1 cellular context compared by ENCODE assay signal in genomic region chr20:32091888-32092346, GRCh38.
A peak's percentile ranks its signal among the peaks of the same experiment; 100 is the strongest.
TF ChIP-seq lines count a peak whose summit lies in the region.

No MANE protein-coding gene starts in this region.

TF ChIP-seq in HepG2, 621 proteins besides CTCF, POLR2A, EP300 and RAD21 (continued from another document and continues in another):
- no peak for TF ChIP-seq RFX3 (CRISPR knock-in tag; IDR thresholded peaks at IDR 0.05)
- TF ChIP-seq MEIS1 (CRISPR knock-in tag; IDR thresholded peaks at IDR 0.05; ENCODE audit: borderline replicate concordance) = no peak
- TF ChIP-seq DPF2 (CRISPR knock-in tag; IDR thresholded peaks at IDR 0.05; ENCODE audit: borderline replicate concordance, low read depth) = no peak
- no peak for TF ChIP-seq ZNF235 (CRISPR knock-in tag; IDR thresholded peaks at IDR 0.05; ENCODE audit: borderline replicate concordance)
- 0 out of 2 replicates have a peak, but pooled peaks have one; percentile 30 for TF ChIP-seq ZNF205 (CRISPR knock-in tag; IDR thresholded peaks at IDR 0.05)
- TF ChIP-seq ZNF674 (CRISPR knock-in tag; IDR thresholded peaks at IDR 0.05; ENCODE audit: low read depth) = no peak
- TF ChIP-seq ZNF124 (CRISPR knock-in tag; IDR thresholded peaks at IDR 0.05) = no peak
- no peak for TF ChIP-seq SRF (IDR thresholded peaks at IDR 0.05; ENCODE audit: low read depth, low read length)
- TF ChIP-seq ATM (IDR thresholded peaks at IDR 0.05; ENCODE audit: borderline replicate concordance) = no peak
- no peak for TF ChIP-seq MTF1 (CRISPR knock-in tag; IDR thresholded peaks at IDR 0.05)
- TF ChIP-seq, protein P1, sequence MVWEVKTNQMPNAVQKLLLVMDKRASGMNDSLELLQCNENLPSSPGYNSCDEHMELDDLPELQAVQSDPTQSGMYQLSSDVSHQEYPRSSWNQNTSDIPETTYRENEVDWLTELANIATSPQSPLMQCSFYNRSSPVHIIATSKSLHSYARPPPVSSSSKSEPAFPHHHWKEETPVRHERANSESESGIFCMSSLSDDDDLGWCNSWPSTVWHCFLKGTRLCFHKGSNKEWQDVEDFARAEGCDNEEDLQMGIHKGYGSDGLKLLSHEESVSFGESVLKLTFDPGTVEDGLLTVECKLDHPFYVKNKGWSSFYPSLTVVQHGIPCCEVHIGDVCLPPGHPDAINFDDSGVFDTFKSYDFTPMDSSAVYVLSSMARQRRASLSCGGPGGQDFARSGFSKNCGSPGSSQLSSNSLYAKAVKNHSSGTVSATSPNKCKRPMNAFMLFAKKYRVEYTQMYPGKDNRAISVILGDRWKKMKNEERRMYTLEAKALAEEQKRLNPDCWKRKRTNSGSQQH (CRISPR knock-in tag; IDR thresholded peaks at IDR 0.05; ENCODE audit: low read depth) = 0 out of 2 replicates have a peak, but pooled peaks have one; percentile 47
- peak; percentile 44; the same call in 1 of the 2 replicates for TF ChIP-seq NFKB2 (CRISPR knock-in tag; IDR thresholded peaks at IDR 0.05; ENCODE audit: borderline replicate concordance)
- TF ChIP-seq, protein P2, sequence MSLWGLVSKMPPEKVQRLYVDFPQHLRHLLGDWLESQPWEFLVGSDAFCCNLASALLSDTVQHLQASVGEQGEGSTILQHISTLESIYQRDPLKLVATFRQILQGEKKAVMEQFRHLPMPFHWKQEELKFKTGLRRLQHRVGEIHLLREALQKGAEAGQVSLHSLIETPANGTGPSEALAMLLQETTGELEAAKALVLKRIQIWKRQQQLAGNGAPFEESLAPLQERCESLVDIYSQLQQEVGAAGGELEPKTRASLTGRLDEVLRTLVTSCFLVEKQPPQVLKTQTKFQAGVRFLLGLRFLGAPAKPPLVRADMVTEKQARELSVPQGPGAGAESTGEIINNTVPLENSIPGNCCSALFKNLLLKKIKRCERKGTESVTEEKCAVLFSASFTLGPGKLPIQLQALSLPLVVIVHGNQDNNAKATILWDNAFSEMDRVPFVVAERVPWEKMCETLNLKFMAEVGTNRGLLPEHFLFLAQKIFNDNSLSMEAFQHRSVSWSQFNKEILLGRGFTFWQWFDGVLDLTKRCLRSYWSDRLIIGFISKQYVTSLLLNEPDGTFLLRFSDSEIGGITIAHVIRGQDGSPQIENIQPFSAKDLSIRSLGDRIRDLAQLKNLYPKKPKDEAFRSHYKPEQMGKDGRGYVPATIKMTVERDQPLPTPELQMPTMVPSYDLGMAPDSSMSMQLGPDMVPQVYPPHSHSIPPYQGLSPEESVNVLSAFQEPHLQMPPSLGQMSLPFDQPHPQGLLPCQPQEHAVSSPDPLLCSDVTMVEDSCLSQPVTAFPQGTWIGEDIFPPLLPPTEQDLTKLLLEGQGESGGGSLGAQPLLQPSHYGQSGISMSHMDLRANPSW (CRISPR knock-in tag; IDR thresholded peaks at IDR 0.05; ENCODE audit: borderline replicate concordance) = no peak
- TF ChIP-seq RXRB (CRISPR knock-in tag; IDR thresholded peaks at IDR 0.05; ENCODE audit: borderline replicate concordance) = peak; percentile 40; the same call in 1 of the 2 replicates
- no peak for TF ChIP-seq PAX8 (CRISPR knock-in tag; IDR thresholded peaks at IDR 0.05; ENCODE audit: borderline replicate concordance)
- TF ChIP-seq, protein P3, sequence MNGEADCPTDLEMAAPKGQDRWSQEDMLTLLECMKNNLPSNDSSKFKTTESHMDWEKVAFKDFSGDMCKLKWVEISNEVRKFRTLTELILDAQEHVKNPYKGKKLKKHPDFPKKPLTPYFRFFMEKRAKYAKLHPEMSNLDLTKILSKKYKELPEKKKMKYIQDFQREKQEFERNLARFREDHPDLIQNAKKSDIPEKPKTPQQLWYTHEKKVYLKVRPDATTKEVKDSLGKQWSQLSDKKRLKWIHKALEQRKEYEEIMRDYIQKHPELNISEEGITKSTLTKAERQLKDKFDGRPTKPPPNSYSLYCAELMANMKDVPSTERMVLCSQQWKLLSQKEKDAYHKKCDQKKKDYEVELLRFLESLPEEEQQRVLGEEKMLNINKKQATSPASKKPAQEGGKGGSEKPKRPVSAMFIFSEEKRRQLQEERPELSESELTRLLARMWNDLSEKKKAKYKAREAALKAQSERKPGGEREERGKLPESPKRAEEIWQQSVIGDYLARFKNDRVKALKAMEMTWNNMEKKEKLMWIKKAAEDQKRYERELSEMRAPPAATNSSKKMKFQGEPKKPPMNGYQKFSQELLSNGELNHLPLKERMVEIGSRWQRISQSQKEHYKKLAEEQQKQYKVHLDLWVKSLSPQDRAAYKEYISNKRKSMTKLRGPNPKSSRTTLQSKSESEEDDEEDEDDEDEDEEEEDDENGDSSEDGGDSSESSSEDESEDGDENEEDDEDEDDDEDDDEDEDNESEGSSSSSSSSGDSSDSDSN (CRISPR knock-in tag; IDR thresholded peaks at IDR 0.05) = 0 out of 2 replicates have a peak, but pooled peaks have one; percentile 25
- TF ChIP-seq NR2F1 (CRISPR knock-in tag; IDR thresholded peaks at IDR 0.05) = no peak
- TF ChIP-seq ZNF12 (CRISPR knock-in tag; IDR thresholded peaks at IDR 0.05) = peak; percentile 34; the same call in 1 of the 2 replicates
- TF ChIP-seq ZNF841 (CRISPR knock-in tag; IDR thresholded peaks at IDR 0.05; ENCODE audit: borderline replicate concordance) = no peak
- TF ChIP-seq ZNF446 (CRISPR knock-in tag; IDR thresholded peaks at IDR 0.05) = no peak
- no peak for TF ChIP-seq ZNF512B (CRISPR knock-in tag; IDR thresholded peaks at IDR 0.05; ENCODE audit: borderline replicate concordance)
- no peak for TF ChIP-seq ZZZ3 (CRISPR knock-in tag; IDR thresholded peaks at IDR 0.05; ENCODE audit: borderline replicate concordance)
- 0 out of 2 replicates have a peak, but pooled peaks have one; percentile 32 for TF ChIP-seq GMEB1 (CRISPR knock-in tag; IDR thresholded peaks at IDR 0.05; ENCODE audit: borderline replicate concordance)
- peak; percentile 68 for TF ChIP-seq KDM2A (CRISPR knock-in tag; IDR thresholded peaks at IDR 0.05; ENCODE audit: borderline replicate concordance, low read depth)
- TF ChIP-seq ZNF326 (CRISPR knock-in tag; IDR thresholded peaks at IDR 0.05; ENCODE audit: borderline replicate concordance) = no peak
- no peak for TF ChIP-seq ZNF670 (CRISPR knock-in tag; IDR thresholded peaks at IDR 0.05; ENCODE audit: borderline replicate concordance)
- no peak for TF ChIP-seq ZNF777 (CRISPR knock-in tag; IDR thresholded peaks at IDR 0.05)
- no peak for TF ChIP-seq EEA1 (CRISPR knock-in tag; IDR thresholded peaks at IDR 0.05; ENCODE audit: borderline replicate concordance)
- TF ChIP-seq SPEN (CRISPR knock-in tag; IDR thresholded peaks at IDR 0.05; ENCODE audit: low read depth) = no peak
- TF ChIP-seq ZSCAN20 (CRISPR knock-in tag; IDR thresholded peaks at IDR 0.05; ENCODE audit: borderline replicate concordance) = peak; percentile 33; the same call in 1 of the 2 replicates
- no peak for TF ChIP-seq TBX2 (CRISPR knock-in tag; IDR thresholded peaks at IDR 0.05; ENCODE audit: borderline replicate concordance)
- TF ChIP-seq ZBTB8A (CRISPR knock-in tag; IDR thresholded peaks at IDR 0.05; ENCODE audit: borderline replicate concordance, low read depth) = no peak
- peak; percentile 69 for TF ChIP-seq JARID2 (CRISPR knock-in tag; IDR thresholded peaks at IDR 0.05; ENCODE audit: insufficient replicate concordance)
- TF ChIP-seq ZNF883 (CRISPR knock-in tag; IDR thresholded peaks at IDR 0.05; ENCODE audit: not compliant biosample characterization) = no peak
- TF ChIP-seq ZFP82 (CRISPR knock-in tag; IDR thresholded peaks at IDR 0.05; ENCODE audit: borderline replicate concordance) = no peak
- no peak for TF ChIP-seq ZBTB7A (CRISPR knock-in tag; IDR thresholded peaks at IDR 0.05)
- TF ChIP-seq ZNF629 (CRISPR knock-in tag; conservative IDR thresholded peaks at IDR 0.05) = 0 out of 2 replicates have a peak, but pooled peaks have one; percentile 7
- no peak for TF ChIP-seq SIX1 (CRISPR knock-in tag; IDR thresholded peaks at IDR 0.05; ENCODE audit: borderline replicate concordance)
- TF ChIP-seq, protein P4, sequence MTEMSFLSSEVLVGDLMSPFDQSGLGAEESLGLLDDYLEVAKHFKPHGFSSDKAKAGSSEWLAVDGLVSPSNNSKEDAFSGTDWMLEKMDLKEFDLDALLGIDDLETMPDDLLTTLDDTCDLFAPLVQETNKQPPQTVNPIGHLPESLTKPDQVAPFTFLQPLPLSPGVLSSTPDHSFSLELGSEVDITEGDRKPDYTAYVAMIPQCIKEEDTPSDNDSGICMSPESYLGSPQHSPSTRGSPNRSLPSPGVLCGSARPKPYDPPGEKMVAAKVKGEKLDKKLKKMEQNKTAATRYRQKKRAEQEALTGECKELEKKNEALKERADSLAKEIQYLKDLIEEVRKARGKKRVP (CRISPR knock-in tag; IDR thresholded peaks at IDR 0.05) = 0 out of 4 replicates have a peak, but pooled peaks of 1 of the 2 experiments have one; percentile 71
- TF ChIP-seq ARID3A (IDR thresholded peaks at IDR 0.05; ENCODE audit: low read depth, low read length) = 0 out of 2 replicates have a peak, but pooled peaks have one; percentile 14
- no peak for TF ChIP-seq HNF1A (IDR thresholded peaks at IDR 0.05; ENCODE audit: low read depth)
- TF ChIP-seq HNF1A (CRISPR knock-in tag; IDR thresholded peaks at IDR 0.05; ENCODE audit: borderline replicate concordance) = no peak
- TF ChIP-seq CREB3 (CRISPR knock-in tag; IDR thresholded peaks at IDR 0.05) = 0 out of 2 replicates have a peak, but pooled peaks have one; percentile 67
- no peak for TF ChIP-seq ZNF720 (CRISPR knock-in tag; IDR thresholded peaks at IDR 0.05)
- TF ChIP-seq HDAC1 (CRISPR knock-in tag; IDR thresholded peaks at IDR 0.05) = no peak
